1 cellular context compared by ENCODE assay signal in genomic region chr22:50178471-50178864, GRCh38.
TF ChIP-seq lines count a peak whose summit lies in the region.

No MANE protein-coding gene starts in this region.

TF ChIP-seq in GM23338, 12 proteins besides CTCF, POLR2A, EP300 and RAD21 (continued from another document):
- no peak for TF ChIP-seq ZNF462 (CRISPR knock-in tag; IDR thresholded peaks at IDR 0.05)
